In the genomic region with DNA sequence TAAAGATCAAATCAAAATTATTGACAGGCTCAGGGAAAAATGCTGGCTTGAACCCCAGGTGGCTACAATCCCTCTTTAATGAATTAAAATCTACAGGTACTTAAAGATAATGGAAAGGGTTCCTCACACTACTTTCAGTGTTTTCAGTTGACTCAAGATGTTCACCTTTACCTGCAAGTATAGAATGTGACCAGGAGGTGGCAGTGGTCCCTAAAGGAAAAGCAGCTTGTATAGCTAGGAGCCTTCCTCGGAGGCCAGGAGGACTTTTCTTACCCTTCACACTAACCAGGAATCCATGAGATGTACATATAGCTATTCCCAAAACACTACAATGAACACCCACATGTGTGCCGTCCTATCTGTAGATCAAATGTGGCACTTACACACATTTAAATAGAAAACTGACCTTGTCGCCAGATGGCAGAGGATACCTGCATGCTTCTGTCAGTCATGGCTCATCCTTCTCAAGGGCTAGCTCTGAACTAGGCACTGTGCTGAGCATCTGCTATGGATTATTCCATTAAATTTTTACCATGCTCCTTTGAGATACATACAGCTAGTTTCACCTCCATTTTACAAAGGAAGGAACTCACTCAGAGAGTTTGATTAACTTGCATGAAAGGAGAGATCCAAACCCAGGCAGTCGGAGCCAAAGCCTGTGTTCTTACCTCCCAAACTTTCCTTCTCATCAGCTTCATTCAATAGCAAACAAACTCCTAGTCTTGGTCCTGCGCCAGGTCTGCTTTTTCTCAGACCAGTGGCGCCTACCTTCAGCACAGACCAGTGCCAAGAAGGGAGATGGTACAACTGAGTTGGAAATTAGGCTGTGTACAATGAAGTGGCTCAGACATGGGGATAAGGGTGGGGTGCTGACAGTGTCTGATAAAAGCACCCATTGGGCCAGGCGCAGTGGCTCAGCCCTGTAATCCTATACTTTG, we compare ENCODE assay signal across 1 cellular context.
TF ChIP-seq lines count a peak whose summit lies in the region.

No MANE protein-coding gene starts in this region.

TF ChIP-seq in HepG2, 621 proteins besides CTCF, POLR2A, EP300 and RAD21 (continued from another document and continues in another):
- TF ChIP-seq ZNF850 (CRISPR knock-in tag; conservative IDR thresholded peaks at IDR 0.05) (no peak), ONECUT2 (CRISPR knock-in tag; IDR thresholded peaks at IDR 0.05) (no peak), TEAD3 (CRISPR knock-in tag; optimal IDR thresholded peaks at IDR 0.05; ENCODE audit: borderline replicate concordance) (no peak), ZNF331 (CRISPR knock-in tag; IDR thresholded peaks at IDR 0.05) (0 out of 2 replicates have a peak, but pooled peaks have one; percentile 22), NONO (IDR thresholded peaks at IDR 0.05) (no peak), NONO (CRISPR knock-in tag; conservative IDR thresholded peaks at IDR 0.05) (no peak), U2AF1 (optimal IDR thresholded peaks at IDR 0.05; ENCODE audit: low read depth, low read length) (no peak), LCORL (IDR thresholded peaks at IDR 0.05) (no peak), LCORL (CRISPR knock-in tag; IDR thresholded peaks at IDR 0.05) (0 out of 2 replicates have a peak, but pooled peaks have one; percentile 38), FOXP1 (IDR thresholded peaks at IDR 0.05) (no peak), FOXP1 (CRISPR knock-in tag; IDR thresholded peaks at IDR 0.05) (no peak), SALL1 (CRISPR knock-in tag; IDR thresholded peaks at IDR 0.05) (no peak), ERF (CRISPR knock-in tag; IDR thresholded peaks at IDR 0.05) (0 out of 2 replicates have a peak, but pooled peaks have one; percentile 24), MAZ (IDR thresholded peaks at IDR 0.05; ENCODE audit: borderline replicate concordance, low read depth, low read length) (no peak), MAZ (CRISPR knock-in tag; IDR thresholded peaks at IDR 0.05; ENCODE audit: low read depth) (no peak), ZNF547 (CRISPR knock-in tag; IDR thresholded peaks at IDR 0.05) (no peak), CBX1 (IDR thresholded peaks at IDR 0.05; ENCODE audit: low read depth) (no peak), PCBP1 (IDR thresholded peaks at IDR 0.05; ENCODE audit: borderline replicate concordance, low read depth, low read length) (no peak), DNMT1 (CRISPR knock-in tag; IDR thresholded peaks at IDR 0.05) (no peak), FOXA1 (IDR thresholded peaks at IDR 0.05) (no peak), FOXA1 (CRISPR knock-in tag; IDR thresholded peaks at IDR 0.05) (0 out of 2 replicates have a peak, but pooled peaks have one; percentile 17), ZKSCAN8 (CRISPR knock-in tag; IDR thresholded peaks at IDR 0.05; ENCODE audit: borderline replicate concordance) (no peak), RFX3 (CRISPR knock-in tag; IDR thresholded peaks at IDR 0.05) (no peak), MTF2 (CRISPR knock-in tag; IDR thresholded peaks at IDR 0.05; ENCODE audit: borderline replicate concordance) (0 out of 2 replicates have a peak, but pooled peaks have one; percentile 29), NFKB2 (CRISPR knock-in tag; IDR thresholded peaks at IDR 0.05; ENCODE audit: borderline replicate concordance) (no peak), ZKSCAN5 (CRISPR knock-in tag; IDR thresholded peaks at IDR 0.05) (no peak), SRY (CRISPR knock-in tag; IDR thresholded peaks at IDR 0.05) (no peak), ZNF841 (CRISPR knock-in tag; IDR thresholded peaks at IDR 0.05; ENCODE audit: borderline replicate concordance) (no peak), ZNF20 (CRISPR knock-in tag; IDR thresholded peaks at IDR 0.05) (no peak), RARA (CRISPR knock-in tag; IDR thresholded peaks at IDR 0.05) (no peak), AKAP8 (CRISPR knock-in tag; IDR thresholded peaks at IDR 0.05) (no peak), ZNF264 (CRISPR knock-in tag; IDR thresholded peaks at IDR 0.05) (no peak), CBFB (CRISPR knock-in tag; IDR thresholded peaks at IDR 0.05) (no peak), ZNF430 (CRISPR knock-in tag; IDR thresholded peaks at IDR 0.05) (no peak), ZNF34 (CRISPR knock-in tag; IDR thresholded peaks at IDR 0.05; ENCODE audit: borderline replicate concordance) (no peak), ATRX (CRISPR knock-in tag; IDR thresholded peaks at IDR 0.05; ENCODE audit: borderline replicate concordance) (no peak), EHMT2 (IDR thresholded peaks at IDR 0.05; ENCODE audit: borderline replicate concordance, low read depth, low read length) (no peak), KLF12 (CRISPR knock-in tag; IDR thresholded peaks at IDR 0.05; ENCODE audit: borderline replicate concordance) (no peak), BRD4 (CRISPR knock-in tag; IDR thresholded peaks at IDR 0.05) (no peak), RARG (CRISPR knock-in tag; IDR thresholded peaks at IDR 0.05; ENCODE audit: low read depth) (no peak)
- TF ChIP-seq, protein P1, sequence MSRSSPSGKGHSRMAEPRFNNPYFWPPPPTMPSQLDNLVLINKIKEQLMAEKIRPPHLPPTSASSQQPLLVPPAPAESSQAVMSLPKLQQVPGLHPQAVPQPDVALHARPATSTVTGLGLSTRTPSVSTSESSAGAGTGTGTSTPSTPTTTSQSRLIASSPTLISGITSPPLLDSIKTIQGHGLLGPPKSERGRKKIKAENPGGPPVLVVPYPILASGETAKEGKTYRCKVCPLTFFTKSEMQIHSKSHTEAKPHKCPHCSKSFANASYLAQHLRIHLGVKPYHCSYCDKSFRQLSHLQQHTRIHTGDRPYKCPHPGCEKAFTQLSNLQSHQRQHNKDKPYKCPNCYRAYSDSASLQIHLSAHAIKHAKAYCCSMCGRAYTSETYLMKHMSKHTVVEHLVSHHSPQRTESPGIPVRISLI (CRISPR knock-in tag; IDR thresholded peaks at IDR 0.05; ENCODE audit: borderline replicate concordance) = no peak
- TF ChIP-seq, protein P2, sequence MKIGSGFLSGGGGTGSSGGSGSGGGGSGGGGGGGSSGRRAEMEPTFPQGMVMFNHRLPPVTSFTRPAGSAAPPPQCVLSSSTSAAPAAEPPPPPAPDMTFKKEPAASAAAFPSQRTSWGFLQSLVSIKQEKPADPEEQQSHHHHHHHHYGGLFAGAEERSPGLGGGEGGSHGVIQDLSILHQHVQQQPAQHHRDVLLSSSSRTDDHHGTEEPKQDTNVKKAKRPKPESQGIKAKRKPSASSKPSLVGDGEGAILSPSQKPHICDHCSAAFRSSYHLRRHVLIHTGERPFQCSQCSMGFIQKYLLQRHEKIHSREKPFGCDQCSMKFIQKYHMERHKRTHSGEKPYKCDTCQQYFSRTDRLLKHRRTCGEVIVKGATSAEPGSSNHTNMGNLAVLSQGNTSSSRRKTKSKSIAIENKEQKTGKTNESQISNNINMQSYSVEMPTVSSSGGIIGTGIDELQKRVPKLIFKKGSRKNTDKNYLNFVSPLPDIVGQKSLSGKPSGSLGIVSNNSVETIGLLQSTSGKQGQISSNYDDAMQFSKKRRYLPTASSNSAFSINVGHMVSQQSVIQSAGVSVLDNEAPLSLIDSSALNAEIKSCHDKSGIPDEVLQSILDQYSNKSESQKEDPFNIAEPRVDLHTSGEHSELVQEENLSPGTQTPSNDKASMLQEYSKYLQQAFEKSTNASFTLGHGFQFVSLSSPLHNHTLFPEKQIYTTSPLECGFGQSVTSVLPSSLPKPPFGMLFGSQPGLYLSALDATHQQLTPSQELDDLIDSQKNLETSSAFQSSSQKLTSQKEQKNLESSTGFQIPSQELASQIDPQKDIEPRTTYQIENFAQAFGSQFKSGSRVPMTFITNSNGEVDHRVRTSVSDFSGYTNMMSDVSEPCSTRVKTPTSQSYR (CRISPR knock-in tag; IDR thresholded peaks at IDR 0.05; ENCODE audit: borderline replicate concordance) = no peak
- TF ChIP-seq, protein P3, sequence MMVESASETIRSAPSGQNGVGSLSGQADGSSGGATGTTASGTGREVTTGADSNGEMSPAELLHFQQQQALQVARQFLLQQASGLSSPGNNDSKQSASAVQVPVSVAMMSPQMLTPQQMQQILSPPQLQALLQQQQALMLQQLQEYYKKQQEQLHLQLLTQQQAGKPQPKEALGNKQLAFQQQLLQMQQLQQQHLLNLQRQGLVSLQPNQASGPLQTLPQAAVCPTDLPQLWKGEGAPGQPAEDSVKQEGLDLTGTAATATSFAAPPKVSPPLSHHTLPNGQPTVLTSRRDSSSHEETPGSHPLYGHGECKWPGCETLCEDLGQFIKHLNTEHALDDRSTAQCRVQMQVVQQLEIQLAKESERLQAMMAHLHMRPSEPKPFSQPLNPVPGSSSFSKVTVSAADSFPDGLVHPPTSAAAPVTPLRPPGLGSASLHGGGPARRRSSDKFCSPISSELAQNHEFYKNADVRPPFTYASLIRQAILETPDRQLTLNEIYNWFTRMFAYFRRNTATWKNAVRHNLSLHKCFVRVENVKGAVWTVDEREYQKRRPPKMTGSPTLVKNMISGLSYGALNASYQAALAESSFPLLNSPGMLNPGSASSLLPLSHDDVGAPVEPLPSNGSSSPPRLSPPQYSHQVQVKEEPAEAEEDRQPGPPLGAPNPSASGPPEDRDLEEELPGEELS (CRISPR knock-in tag; IDR thresholded peaks at IDR 0.05) = no peak
- TF ChIP-seq, protein P4, sequence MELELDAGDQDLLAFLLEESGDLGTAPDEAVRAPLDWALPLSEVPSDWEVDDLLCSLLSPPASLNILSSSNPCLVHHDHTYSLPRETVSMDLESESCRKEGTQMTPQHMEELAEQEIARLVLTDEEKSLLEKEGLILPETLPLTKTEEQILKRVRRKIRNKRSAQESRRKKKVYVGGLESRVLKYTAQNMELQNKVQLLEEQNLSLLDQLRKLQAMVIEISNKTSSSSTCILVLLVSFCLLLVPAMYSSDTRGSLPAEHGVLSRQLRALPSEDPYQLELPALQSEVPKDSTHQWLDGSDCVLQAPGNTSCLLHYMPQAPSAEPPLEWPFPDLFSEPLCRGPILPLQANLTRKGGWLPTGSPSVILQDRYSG (CRISPR knock-in tag; IDR thresholded peaks at IDR 0.05) = no peak
- TF ChIP-seq, protein P5, sequence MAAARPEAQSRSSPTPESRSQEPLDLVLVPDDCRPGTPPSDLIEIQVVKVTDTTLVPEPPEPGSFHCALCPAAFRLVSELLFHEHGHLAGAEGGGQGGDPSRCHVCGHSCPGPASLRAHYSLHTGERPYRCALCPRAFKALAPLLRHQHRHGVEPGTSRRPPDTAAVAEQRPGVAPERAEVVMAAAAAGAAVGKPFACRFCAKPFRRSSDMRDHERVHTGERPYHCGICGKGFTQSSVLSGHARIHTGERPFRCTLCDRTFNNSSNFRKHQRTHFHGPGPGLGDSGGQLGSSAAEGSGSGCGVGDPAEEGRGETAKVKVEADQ (CRISPR knock-in tag; IDR thresholded peaks at IDR 0.05; ENCODE audit: borderline replicate concordance) = no peak
- TF ChIP-seq, protein P6, sequence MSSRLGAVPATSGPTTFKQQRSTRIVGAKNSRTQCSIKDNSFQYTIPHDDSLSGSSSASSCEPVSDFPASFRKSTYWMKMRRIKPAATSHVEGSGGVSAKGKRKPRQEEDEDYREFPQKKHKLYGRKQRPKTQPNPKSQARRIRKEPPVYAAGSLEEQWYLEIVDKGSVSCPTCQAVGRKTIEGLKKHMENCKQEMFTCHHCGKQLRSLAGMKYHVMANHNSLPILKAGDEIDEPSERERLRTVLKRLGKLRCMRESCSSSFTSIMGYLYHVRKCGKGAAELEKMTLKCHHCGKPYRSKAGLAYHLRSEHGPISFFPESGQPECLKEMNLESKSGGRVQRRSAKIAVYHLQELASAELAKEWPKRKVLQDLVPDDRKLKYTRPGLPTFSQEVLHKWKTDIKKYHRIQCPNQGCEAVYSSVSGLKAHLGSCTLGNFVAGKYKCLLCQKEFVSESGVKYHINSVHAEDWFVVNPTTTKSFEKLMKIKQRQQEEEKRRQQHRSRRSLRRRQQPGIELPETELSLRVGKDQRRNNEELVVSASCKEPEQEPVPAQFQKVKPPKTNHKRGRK (CRISPR knock-in tag; IDR thresholded peaks at IDR 0.05) = no peak
- TF ChIP-seq, protein P7, sequence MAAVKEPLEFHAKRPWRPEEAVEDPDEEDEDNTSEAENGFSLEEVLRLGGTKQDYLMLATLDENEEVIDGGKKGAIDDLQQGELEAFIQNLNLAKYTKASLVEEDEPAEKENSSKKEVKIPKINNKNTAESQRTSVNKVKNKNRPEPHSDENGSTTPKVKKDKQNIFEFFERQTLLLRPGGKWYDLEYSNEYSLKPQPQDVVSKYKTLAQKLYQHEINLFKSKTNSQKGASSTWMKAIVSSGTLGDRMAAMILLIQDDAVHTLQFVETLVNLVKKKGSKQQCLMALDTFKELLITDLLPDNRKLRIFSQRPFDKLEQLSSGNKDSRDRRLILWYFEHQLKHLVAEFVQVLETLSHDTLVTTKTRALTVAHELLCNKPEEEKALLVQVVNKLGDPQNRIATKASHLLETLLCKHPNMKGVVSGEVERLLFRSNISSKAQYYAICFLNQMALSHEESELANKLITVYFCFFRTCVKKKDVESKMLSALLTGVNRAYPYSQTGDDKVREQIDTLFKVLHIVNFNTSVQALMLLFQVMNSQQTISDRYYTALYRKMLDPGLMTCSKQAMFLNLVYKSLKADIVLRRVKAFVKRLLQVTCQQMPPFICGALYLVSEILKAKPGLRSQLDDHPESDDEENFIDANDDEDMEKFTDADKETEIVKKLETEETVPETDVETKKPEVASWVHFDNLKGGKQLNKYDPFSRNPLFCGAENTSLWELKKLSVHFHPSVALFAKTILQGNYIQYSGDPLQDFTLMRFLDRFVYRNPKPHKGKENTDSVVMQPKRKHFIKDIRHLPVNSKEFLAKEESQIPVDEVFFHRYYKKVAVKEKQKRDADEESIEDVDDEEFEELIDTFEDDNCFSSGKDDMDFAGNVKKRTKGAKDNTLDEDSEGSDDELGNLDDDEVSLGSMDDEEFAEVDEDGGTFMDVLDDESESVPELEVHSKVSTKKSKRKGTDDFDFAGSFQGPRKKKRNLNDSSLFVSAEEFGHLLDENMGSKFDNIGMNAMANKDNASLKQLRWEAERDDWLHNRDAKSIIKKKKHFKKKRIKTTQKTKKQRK (IDR thresholded peaks at IDR 0.05; ENCODE audit: low read length) = no peak
- TF ChIP-seq, protein P8, sequence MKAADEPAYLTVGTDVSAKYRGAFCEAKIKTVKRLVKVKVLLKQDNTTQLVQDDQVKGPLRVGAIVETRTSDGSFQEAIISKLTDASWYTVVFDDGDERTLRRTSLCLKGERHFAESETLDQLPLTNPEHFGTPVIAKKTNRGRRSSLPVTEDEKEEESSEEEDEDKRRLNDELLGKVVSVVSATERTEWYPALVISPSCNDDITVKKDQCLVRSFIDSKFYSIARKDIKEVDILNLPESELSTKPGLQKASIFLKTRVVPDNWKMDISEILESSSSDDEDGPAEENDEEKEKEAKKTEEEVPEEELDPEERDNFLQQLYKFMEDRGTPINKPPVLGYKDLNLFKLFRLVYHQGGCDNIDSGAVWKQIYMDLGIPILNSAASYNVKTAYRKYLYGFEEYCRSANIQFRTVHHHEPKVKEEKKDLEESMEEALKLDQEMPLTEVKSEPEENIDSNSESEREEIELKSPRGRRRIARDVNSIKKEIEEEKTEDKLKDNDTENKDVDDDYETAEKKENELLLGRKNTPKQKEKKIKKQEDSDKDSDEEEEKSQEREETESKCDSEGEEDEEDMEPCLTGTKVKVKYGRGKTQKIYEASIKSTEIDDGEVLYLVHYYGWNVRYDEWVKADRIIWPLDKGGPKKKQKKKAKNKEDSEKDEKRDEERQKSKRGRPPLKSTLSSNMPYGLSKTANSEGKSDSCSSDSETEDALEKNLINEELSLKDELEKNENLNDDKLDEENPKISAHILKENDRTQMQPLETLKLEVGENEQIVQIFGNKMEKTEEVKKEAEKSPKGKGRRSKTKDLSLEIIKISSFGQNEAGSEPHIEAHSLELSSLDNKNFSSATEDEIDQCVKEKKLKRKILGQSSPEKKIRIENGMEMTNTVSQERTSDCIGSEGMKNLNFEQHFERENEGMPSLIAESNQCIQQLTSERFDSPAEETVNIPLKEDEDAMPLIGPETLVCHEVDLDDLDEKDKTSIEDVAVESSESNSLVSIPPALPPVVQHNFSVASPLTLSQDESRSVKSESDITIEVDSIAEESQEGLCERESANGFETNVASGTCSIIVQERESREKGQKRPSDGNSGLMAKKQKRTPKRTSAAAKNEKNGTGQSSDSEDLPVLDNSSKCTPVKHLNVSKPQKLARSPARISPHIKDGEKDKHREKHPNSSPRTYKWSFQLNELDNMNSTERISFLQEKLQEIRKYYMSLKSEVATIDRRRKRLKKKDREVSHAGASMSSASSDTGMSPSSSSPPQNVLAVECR (CRISPR knock-in tag; IDR thresholded peaks at IDR 0.05; ENCODE audit: borderline replicate concordance) = peak; percentile 37; the same call in 1 of the 2 replicates
